1 cellular context compared by ENCODE assay signal in the genomic region with DNA sequence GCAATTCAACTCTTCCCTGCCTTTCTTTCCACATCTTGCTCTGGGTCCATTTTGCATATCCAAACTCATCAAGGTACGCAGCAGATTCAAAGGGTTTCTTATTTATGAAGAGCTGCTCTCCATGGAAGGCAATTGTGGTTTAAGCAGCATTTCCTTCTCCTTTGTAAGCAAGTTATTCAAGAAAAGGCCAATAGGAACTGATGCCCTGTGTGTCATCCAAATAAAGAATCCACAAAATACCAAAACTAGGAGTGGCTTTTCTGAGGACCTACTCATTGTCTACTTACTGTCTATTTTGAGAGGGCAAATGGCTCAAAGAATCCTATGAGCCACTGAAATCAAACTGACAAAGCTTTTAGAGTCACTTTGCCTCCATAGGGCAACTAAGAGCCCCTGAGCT.
TF ChIP-seq lines count a peak whose summit lies in the region.

No MANE protein-coding gene starts in this region.

TF ChIP-seq in GM23338, 12 proteins besides CTCF, POLR2A, EP300 and RAD21 (continued from another document):
- TF ChIP-seq, protein P1, sequence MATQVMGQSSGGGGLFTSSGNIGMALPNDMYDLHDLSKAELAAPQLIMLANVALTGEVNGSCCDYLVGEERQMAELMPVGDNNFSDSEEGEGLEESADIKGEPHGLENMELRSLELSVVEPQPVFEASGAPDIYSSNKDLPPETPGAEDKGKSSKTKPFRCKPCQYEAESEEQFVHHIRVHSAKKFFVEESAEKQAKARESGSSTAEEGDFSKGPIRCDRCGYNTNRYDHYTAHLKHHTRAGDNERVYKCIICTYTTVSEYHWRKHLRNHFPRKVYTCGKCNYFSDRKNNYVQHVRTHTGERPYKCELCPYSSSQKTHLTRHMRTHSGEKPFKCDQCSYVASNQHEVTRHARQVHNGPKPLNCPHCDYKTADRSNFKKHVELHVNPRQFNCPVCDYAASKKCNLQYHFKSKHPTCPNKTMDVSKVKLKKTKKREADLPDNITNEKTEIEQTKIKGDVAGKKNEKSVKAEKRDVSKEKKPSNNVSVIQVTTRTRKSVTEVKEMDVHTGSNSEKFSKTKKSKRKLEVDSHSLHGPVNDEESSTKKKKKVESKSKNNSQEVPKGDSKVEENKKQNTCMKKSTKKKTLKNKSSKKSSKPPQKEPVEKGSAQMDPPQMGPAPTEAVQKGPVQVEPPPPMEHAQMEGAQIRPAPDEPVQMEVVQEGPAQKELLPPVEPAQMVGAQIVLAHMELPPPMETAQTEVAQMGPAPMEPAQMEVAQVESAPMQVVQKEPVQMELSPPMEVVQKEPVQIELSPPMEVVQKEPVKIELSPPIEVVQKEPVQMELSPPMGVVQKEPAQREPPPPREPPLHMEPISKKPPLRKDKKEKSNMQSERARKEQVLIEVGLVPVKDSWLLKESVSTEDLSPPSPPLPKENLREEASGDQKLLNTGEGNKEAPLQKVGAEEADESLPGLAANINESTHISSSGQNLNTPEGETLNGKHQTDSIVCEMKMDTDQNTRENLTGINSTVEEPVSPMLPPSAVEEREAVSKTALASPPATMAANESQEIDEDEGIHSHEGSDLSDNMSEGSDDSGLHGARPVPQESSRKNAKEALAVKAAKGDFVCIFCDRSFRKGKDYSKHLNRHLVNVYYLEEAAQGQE (IDR thresholded peaks at IDR 0.05; ENCODE audit: unreplicated experiment) = no peak
- TF ChIP-seq, protein P2, sequence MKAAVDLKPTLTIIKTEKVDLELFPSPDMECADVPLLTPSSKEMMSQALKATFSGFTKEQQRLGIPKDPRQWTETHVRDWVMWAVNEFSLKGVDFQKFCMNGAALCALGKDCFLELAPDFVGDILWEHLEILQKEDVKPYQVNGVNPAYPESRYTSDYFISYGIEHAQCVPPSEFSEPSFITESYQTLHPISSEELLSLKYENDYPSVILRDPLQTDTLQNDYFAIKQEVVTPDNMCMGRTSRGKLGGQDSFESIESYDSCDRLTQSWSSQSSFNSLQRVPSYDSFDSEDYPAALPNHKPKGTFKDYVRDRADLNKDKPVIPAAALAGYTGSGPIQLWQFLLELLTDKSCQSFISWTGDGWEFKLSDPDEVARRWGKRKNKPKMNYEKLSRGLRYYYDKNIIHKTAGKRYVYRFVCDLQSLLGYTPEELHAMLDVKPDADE (IDR thresholded peaks at IDR 0.05) = no peak
- TF ChIP-seq CREB1 (CRISPR knock-in tag; IDR thresholded peaks at IDR 0.05; ENCODE audit: low read depth) = no peak
